8 cellular contexts compared by ENCODE assay signal in genomic region chr15:63915888-63916731, GRCh38.
DNase-seq lines count a peak whose midpoint lies in the region; ATAC-seq and TF ChIP-seq lines count a peak whose summit lies in the region.
"Had no signal": no experiment of that assay in that cellular context is flagged by ENCODE, and none has a peak within 500 bp of the region (broad histone marks: within the 10 kb centered on the region; RNA-seq: fewer than 3 reads in every experiment).

No MANE protein-coding gene starts in this region.

- no peaks in the 10 kb centered on the region for H3K9me3 Mint-ChIP-seq in GM23338

- H2AFZ ChIP-seq in GM23338, result peak overlapping the region; percentile 45; the same call in 1 of the 2 replicates

- H3K9ac ChIP-seq in subcutaneous abdominal adipose tissue (ENCODE audit: low read length in 5 of 5), result peak overlapping the region in 2 of 5 donors; percentile 18 to 26

- H3K9me3 ChIP-seq in subcutaneous abdominal adipose tissue (ENCODE audit: control insufficient read depth in 5 of 5, low read length in 5 of 5), result no peaks in the 10 kb centered on the region

- peaks cover 10% of the 10 kb centered on the region for H3K27me3 Mint-ChIP-seq in GM23338 (ENCODE audit: insufficient read depth, low read depth, poor library complexity)

- H3K27ac Mint-ChIP-seq in GM23338, result peak overlapping the region; percentile 79

- DNase-seq in GM23338 (ENCODE audit: low spot score) (peak; percentile 87), SHP77 treated with DMSO at 0.1 percent for 48 hours (lab: John Stamatoyannopoulos, UW) (peak; percentile 35), foreskin fibroblast (peak; percentile 23 to 71), T-helper 2 cell (no peak)
- DNase-seq: T1000 had no signal

- no peaks in the 10 kb centered on the region for H3K36me3 Mint-ChIP-seq in GM23338 (ENCODE audit: low read depth)

- peak; percentile 90 for ATAC-seq in GM23338
- ATAC-seq in HG02763 (IDR thresholded peaks at IDR 0.05; ENCODE audit: unreplicated experiment), result no peak
- ATAC-seq in HG03342 (IDR thresholded peaks at IDR 0.05; ENCODE audit: unreplicated experiment), result no peak

- H3K4me1 ChIP-seq in GM23338 (ENCODE audit: insufficient read depth) (peaks cover 17% of the 10 kb centered on the region; the same call in 1 of the 2 replicates), subcutaneous abdominal adipose tissue (ENCODE audit: control insufficient read depth in 5 of 5, insufficient read depth in 5 of 5, low read length in 5 of 5) (peaks cover 0 to 26% (median 14%) of the 10 kb centered on the region in 5 donors)

- H3K4me3 ChIP-seq in GM23338 (no peak overlapping the region; the same call in 1 of the 2 replicates), foreskin fibroblast (ENCODE audit: low read depth in 1 of 2, low read length in 2 of 2) (no peak overlapping the region), subcutaneous abdominal adipose tissue (ENCODE audit: low read depth in 1 of 5, low read length in 5 of 5) (no peak overlapping the region)

- no peaks in the 10 kb centered on the region for H3K9me2 ChIP-seq in GM23338 (ENCODE audit: insufficient read depth)

- no peak overlapping the region for H3K27ac ChIP-seq in GM23338 (ENCODE audit: low read depth)
- peak overlapping the region; percentile 50 for H3K27ac ChIP-seq in subcutaneous abdominal adipose tissue (ENCODE audit: low read depth, low read length)

- H3K79me2 ChIP-seq in GM23338 (replicated peaks; ENCODE audit: insufficient read depth), result no peaks in the 10 kb centered on the region

- peak overlapping the region; percentile 26; the same call in 1 of the 3 replicates for H3K4me3 Mint-ChIP-seq in GM23338

- no peaks in the 10 kb centered on the region for H4K20me1 ChIP-seq in GM23338 (replicated peaks; ENCODE audit: insufficient read depth)

- H3K36me3 ChIP-seq in GM23338 (ENCODE audit: insufficient read depth) (no peaks in the 10 kb centered on the region), subcutaneous abdominal adipose tissue (ENCODE audit: control insufficient read depth in 5 of 5, insufficient read depth in 5 of 5, low read length in 5 of 5) (peaks cover 0 to 23% (median 15%) of the 10 kb centered on the region in 5 donors)

- peak overlapping the region; percentile 46 for H3K4me2 ChIP-seq in GM23338

- H3F3A ChIP-seq in GM23338 (replicated peaks; ENCODE audit: low read depth), result 0 out of 2 replicates have a peak, but pooled peaks cover 2% of the 10 kb centered on the region

- peak; percentile 33 to 71; a peak in 2 of 4 replicates for TF ChIP-seq CTCF in GM23338 (conservative IDR thresholded peaks at IDR 0.05; ENCODE audit: low read depth in 2 of 2)
- TF ChIP-seq CTCF in foreskin fibroblast (IDR thresholded peaks at IDR 0.05; ENCODE audit: low read depth, low read length), result peak; percentile 45

- peaks cover 37% of the 10 kb centered on the region for H3K4me1 Mint-ChIP-seq in GM23338

- H3K27me3 ChIP-seq in GM23338 (ENCODE audit: insufficient read depth) (no peaks in the 10 kb centered on the region), subcutaneous abdominal adipose tissue (ENCODE audit: control insufficient read depth in 5 of 5, insufficient read depth in 4 of 5, low read length in 5 of 5) (no peaks in the 10 kb centered on the region)

TF ChIP-seq in GM23338, 12 proteins besides CTCF, POLR2A, EP300 and RAD21:
- TF ChIP-seq ZNF462 (CRISPR knock-in tag; IDR thresholded peaks at IDR 0.05) (peak; percentile 4; the same call in 1 of the 2 replicates), POLR2AphosphoS5 (IDR thresholded peaks at IDR 0.05; ENCODE audit: low read depth) (no peak)

Comparison
In these comparisons a context has a peak if more than half of its experiments do, and no peak if none do; other contexts are left out.
1. DNase-seq: peak in GM23338 (single experiment), SHP77 treated with DMSO at 0.1 percent for 48 hours (single experiment) and foreskin fibroblast (2 of 2); none in T-helper 2 cell (0 of 5).